ENCODE assay signal across 8 cellular contexts in genomic region chr19:55160128-55160985, GRCh38. TPM values are rescaled to one million over a fixed set of nuclear protein-coding genes. Genes with fewer than 3 reads are reported as not detected.
DNase-seq lines count a peak whose midpoint lies in the region; ATAC-seq and TF ChIP-seq lines count a peak whose summit lies in the region.

No MANE protein-coding gene starts in this region.

- peaks cover 6% of the 10 kb centered on the region for H3K27me3 ChIP-seq in CD4-positive, alpha-beta memory T cell (ENCODE audit: insufficient read depth, low read length)
- H3K27me3 ChIP-seq in H7 (ENCODE audit: control insufficient read depth, insufficient read depth, low read length): peaks cover 63% of the 10 kb centered on the region
- H3K27me3 ChIP-seq in heart right ventricle: peaks cover 0 to 79% (median 56%) of the 10 kb centered on the region in 7 donors

- peak; percentile 82 to 87 (median 85) for DNase-seq in CD4-positive, alpha-beta memory T cell
- peak; percentile 100 for DNase-seq in H7
- peak; percentile 84 for DNase-seq in NCI-H187 treated with DMSO at 0.1 percent for 48 hours (lab: John Stamatoyannopoulos, UW)
- DNase-seq in T-helper 17 cell: peak; percentile 78 to 85 (median 82)
- DNase-seq in activated naive CD8-positive, alpha-beta T cell treated with anti-CD3 and anti-CD28 coated beads, Interleukin-2, amount 50 U/mL, for 16 hours (ENCODE audit: low read depth, low spot score): peak; percentile 75
- peak; percentile 84 to 87 for DNase-seq in heart right ventricle
- DNase-seq in retinal pigment epithelial cell (ENCODE audit: low read depth): no peak

- H3K4me3 Mint-ChIP-seq in CD4-positive, alpha-beta memory T cell: peak overlapping the region in 1 of 8 donors; percentile 26
- H3K4me3 Mint-ChIP-seq in T-helper 17 cell: peak overlapping the region; percentile 3

- peaks cover 3 to 10% (median 7%) of the 10 kb centered on the region in 4 donors for H3K4me1 Mint-ChIP-seq in CD4-positive, alpha-beta memory T cell
- H3K4me1 Mint-ChIP-seq in T-helper 17 cell: peaks cover 7% of the 10 kb centered on the region

- H3K4me3 ChIP-seq in CD4-positive, alpha-beta memory T cell (ENCODE audit: low read length in 2 of 2): no peak overlapping the region
- H3K4me3 ChIP-seq in H7 (ENCODE audit: insufficient read depth, low read depth, low read length) (peak overlapping the region; percentile 37; the same call in 1 of the 2 replicates), heart right ventricle (peak overlapping the region in 9 of 10 donors; percentile 3 to 60 (median 52)), retinal pigment epithelial cell (ENCODE audit: low read length) (no peak overlapping the region)

- peaks cover 9% of the 10 kb centered on the region for H3K4me1 ChIP-seq in CD4-positive, alpha-beta memory T cell (ENCODE audit: insufficient read depth, low read length)
- H3K4me1 ChIP-seq in heart right ventricle: peaks cover 0 to 41% (median 15%) of the 10 kb centered on the region in 9 donors

- POLR2A ChIA-PET in CD4-positive, alpha-beta memory T cell (lab: Charles Lee; ENCODE audit: partially characterized antibody): no interaction called here

- intact Hi-C loops in CD4-positive, alpha-beta memory T cell (cut with micrococcal nuclease): loop anchor here (1.0 to 2.0 kb wide), 2 partner anchors 19 to 42 kb away; no protein-coding TSS in a partner anchor
- intact Hi-C loops in heart right ventricle (cut with DNase I): no loop called here

- H3K27ac ChIP-seq in CD4-positive, alpha-beta memory T cell (ENCODE audit: low read depth, low read length): no peak overlapping the region
- peak overlapping the region in 7 of 10 donors; percentile 71 to 100 (median 95) for H3K27ac ChIP-seq in heart right ventricle

- 3 to 4% methylated on average over 32 to 33 of the region's 33 CpGs for WGBS in heart right ventricle, 2 donors

- TF ChIP-seq CTCF in heart right ventricle (IDR thresholded peaks at IDR 0.05) (peak; percentile 74 to 89 (median 86)), retinal pigment epithelial cell (conservative IDR thresholded peaks at IDR 0.05; ENCODE audit: low read depth, low read length) (peak; percentile 96)

- peaks cover 24 to 36% of the 10 kb centered on the region in 2 donors for H3K27me3 Mint-ChIP-seq in CD4-positive, alpha-beta memory T cell
- H3K27me3 Mint-ChIP-seq in T-helper 17 cell: peaks cover 38% of the 10 kb centered on the region

- ATAC-seq in T-helper 17 cell (peak; percentile 97), heart right ventricle (peak; percentile 20 to 62 (median 56)), GM18867 (IDR thresholded peaks at IDR 0.05; ENCODE audit: unreplicated experiment) (no peak)

- CTCF ChIA-PET in CD4-positive, alpha-beta memory T cell (lab: Charles Lee; ENCODE audit: partially characterized antibody): interaction anchor here (0.6 to 2.8 kb wide), 9 partner anchors 9 to 493 kb away, joined by 3 to 16 read pairs (median 3); no protein-coding TSS in a partner anchor

- H3K36me3 ChIP-seq in CD4-positive, alpha-beta memory T cell (ENCODE audit: insufficient read depth, low read length): no peaks in the 10 kb centered on the region
- H3K36me3 ChIP-seq in H7 (replicated peaks; ENCODE audit: control insufficient read depth, insufficient read depth, low read length) (no peaks in the 10 kb centered on the region), heart right ventricle (peaks cover 0 to 48% (median 0%) of the 10 kb centered on the region in 9 donors)

- no peaks in the 10 kb centered on the region for H3K9me3 ChIP-seq in CD4-positive, alpha-beta memory T cell (ENCODE audit: control insufficient read depth in 1 of 2, low read length in 2 of 2)
- H3K9me3 ChIP-seq in T-helper 17 cell (ENCODE audit: control insufficient read depth, low read length, poor library complexity, severe bottlenecking): no peaks in the 10 kb centered on the region
- no peaks in the 10 kb centered on the region for H3K9me3 ChIP-seq in heart right ventricle

- peak overlapping the region in 5 of 7 donors; percentile 36 to 75 (median 46) for H3K27ac Mint-ChIP-seq in CD4-positive, alpha-beta memory T cell
- H3K27ac Mint-ChIP-seq in T-helper 17 cell: no peak overlapping the region

- peaks cover 0 to 2% (median 0%) of the 10 kb centered on the region in 8 donors for H3K9me3 Mint-ChIP-seq in CD4-positive, alpha-beta memory T cell

- no peaks in the 10 kb centered on the region for H3K36me3 Mint-ChIP-seq in CD4-positive, alpha-beta memory T cell
- H3K36me3 Mint-ChIP-seq in T-helper 17 cell (ENCODE audit: low read depth): peaks cover 3% of the 10 kb centered on the region

RNA-seq across cellular contexts. Expression of gene TNNI3, which starts 2.8 kb away (rescaled TPM):
- not detected for total RNA-seq in CD4-positive, alpha-beta memory T cell
- not detected for polyA plus RNA-seq in CD4-positive, alpha-beta memory T cell
- 6.5 and 11.6 TPM in 2 replicates for total RNA-seq in H7 (2014; rRNA removed; shearing (Covaris generic))
- total RNA-seq in T-helper 17 cell (not detected), heart right ventricle (over 10,000 TPM in 4 of 10 donors, 1,000 to 10,000 TPM in 6; 3,000 to 12,900 (median 9,464) TPM)
- over 10,000 TPM in 1 of 2 donors, 1,000 to 10,000 TPM in 1; 4,629 to 45,177 TPM for polyA plus RNA-seq in heart right ventricle

RNA-seq across cellular contexts. Expression of gene DNAAF3, which starts 6.1 kb away (rescaled TPM):
- total RNA-seq in CD4-positive, alpha-beta memory T cell: not detected
- under 1 TPM in 1 of 2 donors, not detected in 1; 0.93 TPM for polyA plus RNA-seq in CD4-positive, alpha-beta memory T cell
- total RNA-seq in H7 (2014; rRNA removed; shearing (Covaris generic)): 0.15 and 2.2 TPM in 2 replicates
- total RNA-seq in T-helper 17 cell (not detected), heart right ventricle (1 to 10 TPM in 8 of 10 donors, under 1 TPM in 2; 0.37 to 3.9 (median 2.4) TPM)
- 1 to 10 TPM; 1.2 to 5.9 TPM for polyA plus RNA-seq in heart right ventricle

RNA-seq across cellular contexts. Expression of gene TNNT1, which starts 11.4 kb away (rescaled TPM):
- total RNA-seq in CD4-positive, alpha-beta memory T cell: not detected
- polyA plus RNA-seq in CD4-positive, alpha-beta memory T cell: not detected
- total RNA-seq in H7 (2014; rRNA removed; shearing (Covaris generic)): 33.8 and 44.8 TPM in 2 replicates
- under 1 TPM in 1 of 2 donors, not detected in 1; 0.52 TPM for total RNA-seq in T-helper 17 cell
- 100 to 1,000 TPM in 5 of 10 donors, 10 to 100 TPM in 5; 19.7 to 234 (median 97.1) TPM for total RNA-seq in heart right ventricle
- 100 to 1,000 TPM in 1 of 2 donors, 10 to 100 TPM in 1; 32.3 to 721 TPM for polyA plus RNA-seq in heart right ventricle

RNA-seq across cellular contexts. Expression of gene SYT5, which starts 19.7 kb away (rescaled TPM):
- total RNA-seq in CD4-positive, alpha-beta memory T cell: not detected
- polyA plus RNA-seq in CD4-positive, alpha-beta memory T cell: under 1 TPM; 0.29 to 0.59 TPM
- 0.26 and 0.31 TPM in 2 replicates for total RNA-seq in H7 (2014; rRNA removed; shearing (Covaris generic))
- total RNA-seq in T-helper 17 cell: 1 to 10 TPM; 3.8 to 4.3 TPM
- 1 to 10 TPM in 1 of 10 donors, not detected in 9; 1.1 TPM for total RNA-seq in heart right ventricle
- under 1 TPM in 1 of 2 donors, not detected in 1; under 0.01 TPM for polyA plus RNA-seq in heart right ventricle

RNA-seq across cellular contexts. Expression of gene PPP1R12C, which starts 42.9 kb away (rescaled TPM):
- total RNA-seq in CD4-positive, alpha-beta memory T cell: 100 to 1,000 TPM; 165 TPM
- polyA plus RNA-seq in CD4-positive, alpha-beta memory T cell: 1 to 10 TPM; 1.4 to 9.5 TPM
- 57.5 and 66.4 TPM in 2 replicates for total RNA-seq in H7 (2014; rRNA removed; shearing (Covaris generic))
- total RNA-seq in T-helper 17 cell (100 to 1,000 TPM; 133 to 173 TPM), heart right ventricle (100 to 1,000 TPM; 134 to 242 (median 193) TPM)
- polyA plus RNA-seq in heart right ventricle: 100 to 1,000 TPM; 223 to 283 TPM

Comparison
In these comparisons a context has a peak if more than half of its experiments do, and no peak if none do; other contexts are left out.
1. H3K4me3 ChIP-seq: peak in H7 (single experiment) and heart right ventricle (9 of 10); none in CD4-positive, alpha-beta memory T cell (0 of 2) and retinal pigment epithelial cell (single experiment).
2. RNA of gene TNNI3, which starts 2.8 kb away (total RNA-seq): 3,000 to 12,900 TPM in heart right ventricle; 6.5 to 11.6 TPM in H7, not detected in CD4-positive, alpha-beta memory T cell and not detected in T-helper 17 cell; every median in the first group is over 100 times any median in the second.
3. RNA of gene TNNT1, which starts 11.4 kb away (total RNA-seq): 19.7 to 234 TPM in heart right ventricle and 33.8 to 44.8 TPM in H7; 0.52 TPM in T-helper 17 cell and not detected in CD4-positive, alpha-beta memory T cell; every median in the first group is over 10 times any median in the second.